ENCODE assay signal across 11 cellular contexts in genomic region chr7:81887098-81887497, GRCh38.
DNase-seq lines count a peak whose midpoint lies in the region; ATAC-seq and TF ChIP-seq lines count a peak whose summit lies in the region.
"Had no signal": no experiment of that assay in that cellular context is flagged by ENCODE, and none has a peak within 500 bp of the region (broad histone marks: within the 10 kb centered on the region; RNA-seq: fewer than 3 reads in every experiment).

No MANE protein-coding gene starts in this region.

- POLR2A ChIA-PET in PC-9 (lab: Charles Lee; ENCODE audit: unreplicated experiment) = no interaction called here

- H2AK5ac ChIP-seq in neuronal stem cell (ENCODE audit: low read depth, low read length) = no peak overlapping the region

- no peak overlapping the region for H3K4me2 ChIP-seq in neuronal stem cell (ENCODE audit: insufficient read depth, low read length, poor library complexity, severe bottlenecking)
- no peak overlapping the region for H3K4me2 ChIP-seq in PC-9

- no peak overlapping the region for H3K18ac ChIP-seq in neuronal stem cell (ENCODE audit: low read length)

- no peak overlapping the region for H4K91ac ChIP-seq in neuronal stem cell (ENCODE audit: low read depth, low read length, poor library complexity)

- no peak overlapping the region for H2BK5ac ChIP-seq in neuronal stem cell (ENCODE audit: low read length)

- H3K36me3 ChIP-seq in neuronal stem cell (replicated peaks in 1 of 2; ENCODE audit: control insufficient read depth in 2 of 2, insufficient read depth in 2 of 2, low read length in 2 of 2) (no peaks in the 10 kb centered on the region), PC-9 (ENCODE audit: low read depth) (no peaks in the 10 kb centered on the region)

- ATAC-seq in GM21367 (IDR thresholded peaks at IDR 0.05; ENCODE audit: unreplicated experiment) = peak; percentile 56

- no peak overlapping the region for H3K4ac ChIP-seq in neuronal stem cell (ENCODE audit: low read length)

- H3K9me2 ChIP-seq in PC-9 (ENCODE audit: insufficient read depth) = no peaks in the 10 kb centered on the region

- no peaks in the 10 kb centered on the region for H4K20me1 ChIP-seq in PC-9 (ENCODE audit: insufficient read depth)

- H2AFZ ChIP-seq in neuronal stem cell (ENCODE audit: low read length) (no peak overlapping the region), PC-9 (no peak overlapping the region)

- TF ChIP-seq CTCF in GM20000 (IDR thresholded peaks at IDR 0.05; ENCODE audit: extremely low read depth, missing control alignments) (no peak), PC-9 (conservative IDR thresholded peaks at IDR 0.05) (no peak)

- H3K9ac ChIP-seq in neuronal stem cell (ENCODE audit: low read depth, low read length, poor library complexity) = no peak overlapping the region

- DNase-seq in DMS153 (lab: John Stamatoyannopoulos, UW) = peak; percentile 35
- peak; percentile 42 for DNase-seq in HT1080 (ENCODE audit: low read depth)
- peak; percentile 42 for DNase-seq in NOMO-1 treated with dmso at 0.1 percent for 144 hours (lab: John Stamatoyannopoulos, UW; ENCODE audit: unreplicated experiment)
- no peak for DNase-seq in neuronal stem cell (ENCODE audit: low spot score)
- no peak for DNase-seq in GM20000 (ENCODE audit: low spot score)
- DNase-seq in PC-9 = no peak
- DNase-seq in activated CD4-positive, alpha-beta T cell treated with anti-CD3 and anti-CD28 coated beads for 4 hours = no peak
- DNase-seq: COR-L47, foreskin fibroblast, SW 1271 had no signal

- intact Hi-C loops in PC-9 (cut with micrococcal nuclease; ENCODE audit: unreplicated experiment) = no loop called here

- no peak overlapping the region for H2BK12ac ChIP-seq in neuronal stem cell (ENCODE audit: low read length)

- no peak overlapping the region for H4K8ac ChIP-seq in neuronal stem cell (ENCODE audit: low read depth, low read length)

- CTCF ChIA-PET in PC-9 (lab: Charles Lee) = no interaction called here

- H3K9me3 ChIP-seq in neuronal stem cell (replicated peaks in 1 of 2; ENCODE audit: control insufficient read depth in 2 of 2, insufficient read depth in 1 of 2, low read depth in 1 of 2, low read length in 2 of 2) (no peaks in the 10 kb centered on the region), PC-9 (ENCODE audit: insufficient read depth, low read depth) (no peaks in the 10 kb centered on the region; the same call in 1 of the 2 replicates)

- no peak overlapping the region for H2BK15ac ChIP-seq in neuronal stem cell (ENCODE audit: low read length)

- no peak overlapping the region for H3K23ac ChIP-seq in neuronal stem cell (ENCODE audit: low read depth, low read length, poor library complexity)

- no peak overlapping the region for H2BK120ac ChIP-seq in neuronal stem cell (ENCODE audit: low read depth, low read length)

- H3K14ac ChIP-seq in neuronal stem cell (ENCODE audit: low read length) = no peak overlapping the region

- no peaks in the 10 kb centered on the region for H3K79me1 ChIP-seq in neuronal stem cell (ENCODE audit: low read depth, low read length)

- no peaks in the 10 kb centered on the region for H3F3A ChIP-seq in PC-9 (ENCODE audit: insufficient read depth, low read depth)

- no peaks in the 10 kb centered on the region for H3K79me2 ChIP-seq in PC-9 (ENCODE audit: low read depth)

- H3K27ac ChIP-seq in neuronal stem cell (replicated peaks; ENCODE audit: low read length) (no peak overlapping the region), PC-9 (no peak overlapping the region)

- no peaks in the 10 kb centered on the region for H3K4me1 ChIP-seq in neuronal stem cell (ENCODE audit: control insufficient read depth in 2 of 2, insufficient read depth in 1 of 2, low read depth in 1 of 2, low read length in 2 of 2)
- H3K4me1 ChIP-seq in PC-9 (replicated peaks; ENCODE audit: insufficient read depth) = no peaks in the 10 kb centered on the region

- no peaks in the 10 kb centered on the region for H3K27me3 ChIP-seq in neuronal stem cell (ENCODE audit: control insufficient read depth in 3 of 3, insufficient read depth in 3 of 3, low read depth in 1 of 3, low read length in 3 of 3)
- H3K27me3 ChIP-seq in PC-9 (ENCODE audit: insufficient read depth, low read depth) = no peaks in the 10 kb centered on the region

- H3K4me3 ChIP-seq in neuronal stem cell (ENCODE audit: low read length in 2 of 2) (no peak overlapping the region), PC-9 (no peak overlapping the region)

- no TSS peak for BruUV-seq in PC-9 (replicated peaks; lab: Mats Ljungman, UMichigan)

Comparison
In these comparisons a context has a peak if more than half of its experiments do, and no peak if none do; other contexts are left out.
1. DNase-seq: peak in DMS153 (single experiment), HT1080 (single experiment) and NOMO-1 treated with dmso at 0.1 percent for 144 hours (single experiment); none in neuronal stem cell (single experiment), GM20000 (single experiment), PC-9 (0 of 2) and activated CD4-positive, alpha-beta T cell treated with anti-CD3 and anti-CD28 coated beads for 4 hours (0 of 2).